ENCODE assay signal across 19 cellular contexts in the genomic region with DNA sequence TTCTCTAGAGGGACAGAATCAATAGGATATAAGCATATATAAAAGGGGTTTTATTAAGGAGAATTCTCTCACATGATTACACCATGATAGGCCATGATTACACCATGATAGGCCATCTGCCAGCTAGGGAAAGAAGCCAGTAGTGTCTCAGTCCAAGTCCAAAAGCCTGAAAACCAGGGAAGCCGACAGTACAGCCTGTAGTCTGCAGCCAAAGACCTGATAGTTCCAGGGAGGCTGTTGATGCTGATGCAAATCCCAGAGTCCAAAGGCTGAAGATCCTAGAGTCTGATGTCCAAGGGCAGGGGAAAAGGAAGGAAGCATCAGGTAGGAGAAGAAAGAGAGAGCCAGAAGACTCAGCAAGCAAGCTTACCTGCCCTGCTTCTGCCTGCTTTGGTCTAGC.
"Had no signal": no experiment of that assay in that cellular context is flagged by ENCODE, and none has a peak within 500 bp of the region (broad histone marks: within the 10 kb centered on the region; RNA-seq: fewer than 3 reads in every experiment).

No MANE protein-coding gene starts in this region.

- H3K4me3 Mint-ChIP-seq: activated CD4-positive, alpha-beta T cell treated with anti-CD3 and anti-CD28 coated beads, Interleukin-2, amount 10 ng/mL, durations not matched to agents 24 days and 14 days; activated CD8-positive, alpha-beta T cell treated with anti-CD3 and anti-CD28 coated beads for 36 hours; activated naive CD8-positive, alpha-beta T cell treated with anti-CD3 and anti-CD28 coated beads for 36 hours; activated T-helper 17 cell treated with anti-CD3 and anti-CD28 coated beads, Interleukin-2, amount 50 U/mL, for 72 hours; brain; nephron had no signal

- H3K4me3 ChIP-seq: coronary artery, gastrocnemius medialis, skin epidermis, tibial nerve had no signal

- H3K9me3 Mint-ChIP-seq: activated CD8-positive, alpha-beta T cell treated with anti-CD3 and anti-CD28 coated beads for 36 hours; activated T-helper 17 cell treated with anti-CD3 and anti-CD28 coated beads, Interleukin-2, amount 50 U/mL, for 72 hours; nephron had no signal

- H3K27me3 Mint-ChIP-seq: activated CD8-positive, alpha-beta T cell treated with anti-CD3 and anti-CD28 coated beads for 36 hours; activated naive CD8-positive, alpha-beta T cell treated with anti-CD3 and anti-CD28 coated beads for 36 hours; activated T-helper 17 cell treated with anti-CD3 and anti-CD28 coated beads, Interleukin-2, amount 50 U/mL, for 72 hours had no signal

- H3K4me1 ChIP-seq: gastrocnemius medialis had no signal

- H3K36me3 ChIP-seq: gastrocnemius medialis, tibial nerve had no signal

- H3K4me1 Mint-ChIP-seq: activated naive CD8-positive, alpha-beta T cell treated with anti-CD3 and anti-CD28 coated beads for 36 hours; nephron had no signal

- H3K27ac Mint-ChIP-seq: activated CD4-positive, alpha-beta T cell treated with anti-CD3 and anti-CD28 coated beads, Interleukin-2, amount 10 ng/mL, durations not matched to agents 24 days and 14 days; activated CD8-positive, alpha-beta T cell treated with anti-CD3 and anti-CD28 coated beads for 36 hours; activated naive CD8-positive, alpha-beta T cell treated with anti-CD3 and anti-CD28 coated beads for 36 hours; activated T-helper 17 cell treated with anti-CD3 and anti-CD28 coated beads, Interleukin-2, amount 50 U/mL, for 72 hours; nephron had no signal

- H3K27ac ChIP-seq: coronary artery, gastrocnemius medialis, skin epidermis, tibial nerve had no signal

- ATAC-seq: activated CD8-positive, alpha-beta T cell treated with anti-CD3 and anti-CD28 coated beads for 36 hours; activated T-helper 17 cell treated with anti-CD3 and anti-CD28 coated beads, Interleukin-2, amount 50 U/mL, for 72 hours; gastrocnemius medialis; stimulated activated naive CD8-positive, alpha-beta T cell treated with anti-CD3 and anti-CD28 coated beads, Interleukin-15, Interleukin-2, amounts not matched to agents 100 U/mL and 50 U/mL, for 24 hours had no signal

- H3K27me3 ChIP-seq: gastrocnemius medialis, tibial nerve had no signal

- DNase-seq: activated CD4-positive, alpha-beta T cell treated with anti-CD3 and anti-CD28 coated beads, Interleukin-2, amount 10 ng/mL, durations not matched to agents 24 days and 14 days; activated CD4-positive, CD25-positive, alpha-beta regulatory T cell; activated CD8-positive, alpha-beta T cell treated with anti-CD3 and anti-CD28 coated beads for 36 hours; activated naive CD4-positive, alpha-beta T cell; activated naive CD8-positive, alpha-beta T cell treated with anti-CD3 and anti-CD28 coated beads for 36 hours; activated T-cell treated with anti-CD3 and anti-CD28 coated beads, Interleukin-2, amount 50 U/mL, for 1 hour; gastrocnemius medialis; head of caudate nucleus; midbrain; occipital lobe; posterior cingulate gyrus; stimulated activated naive CD8-positive, alpha-beta T cell treated with anti-CD3 and anti-CD28 coated beads, Interleukin-15, Interleukin-2, amounts not matched to agents 100 U/mL and 50 U/mL, for 24 hours; T1000 had no signal

- H3K36me3 Mint-ChIP-seq: activated naive CD8-positive, alpha-beta T cell treated with anti-CD3 and anti-CD28 coated beads for 36 hours; brain had no signal
